8 cellular contexts compared by ENCODE assay signal in genomic region chr13:50635504-50635903, GRCh38.
DNase-seq lines count a peak whose midpoint lies in the region; ATAC-seq and TF ChIP-seq lines count a peak whose summit lies in the region.

No MANE protein-coding gene starts in this region.

- in situ Hi-C loops in gastrocnemius medialis (cut with MboI; ENCODE audit: low sequenced_read_pairs in 4 of 4), result no loop called here
- in situ Hi-C loops in HAP-1 (cut with MboI; ENCODE audit: low sequenced_read_pairs), result no loop called here

- no peaks in the 10 kb centered on the region for H3K27me3 Mint-ChIP-seq in endothelial cell (ENCODE audit: unreplicated experiment)

- no peaks in the 10 kb centered on the region for H3K4me1 Mint-ChIP-seq in endothelial cell (ENCODE audit: unreplicated experiment)

- H3K4me3 ChIP-seq in gastrocnemius medialis (no peak overlapping the region), HAP-1 (no peak overlapping the region)

- H3K27me3 ChIP-seq in gastrocnemius medialis (no peaks in the 10 kb centered on the region), HAP-1 (ENCODE audit: low read depth) (no peaks in the 10 kb centered on the region)

- TF ChIP-seq CTCF in endothelial cell (IDR thresholded peaks at IDR 0.05; ENCODE audit: unreplicated experiment) (no peak), gastrocnemius medialis (IDR thresholded peaks at IDR 0.05 in 4 of 5, conservative IDR thresholded peaks at IDR 0.05 in 1 of 5) (no peak)

- no peak overlapping the region for H3K4me3 Mint-ChIP-seq in endothelial cell (ENCODE audit: unreplicated experiment)

- H3K9me3 ChIP-seq in gastrocnemius medialis (no peaks in the 10 kb centered on the region), HAP-1 (no peaks in the 10 kb centered on the region)

- ATAC-seq in GM19452 (IDR thresholded peaks at IDR 0.05; ENCODE audit: unreplicated experiment), result peak; percentile 37
- peak; percentile 59 for ATAC-seq in HG03378 (IDR thresholded peaks at IDR 0.05; ENCODE audit: unreplicated experiment)
- ATAC-seq in gastrocnemius medialis, result peak; percentile 36 to 52

- no peak for TF ChIP-seq POLR2A in gastrocnemius medialis (IDR thresholded peaks at IDR 0.05)

- DNase-seq in endothelial cell (ENCODE audit: low spot score) (no peak), gastrocnemius medialis (peak; percentile 13 to 29), kidney glomerular epithelial cell (lab: John Stamatoyannopoulos, UW) (no peak), hepatic stellate cell (ENCODE audit: low spot score) (no peak), HAP-1 (ENCODE audit: low spot score in 2 of 2) (no peak)
- no peak for DNase-seq in stimulated activated CD4-positive, alpha-beta T cell treated with anti-CD3 and anti-CD28 coated beads, Interleukin-15, amount 100 ng/mL, for 24 hours

- peak overlapping the region; percentile 14 for H3K27ac Mint-ChIP-seq in endothelial cell (ENCODE audit: unreplicated experiment)

- H3K36me3 Mint-ChIP-seq in endothelial cell (ENCODE audit: low read depth, unreplicated experiment), result no peaks in the 10 kb centered on the region

- peak overlapping the region in 1 of 4 donors; percentile 31 for H3K27ac ChIP-seq in gastrocnemius medialis

- H3K9me3 Mint-ChIP-seq in endothelial cell (ENCODE audit: unreplicated experiment), result no peaks in the 10 kb centered on the region

- H3K36me3 ChIP-seq in gastrocnemius medialis, result no peaks in the 10 kb centered on the region
- H3K36me3 ChIP-seq in HAP-1 (replicated peaks), result no peaks in the 10 kb centered on the region

- H3K4me1 ChIP-seq in gastrocnemius medialis (no peaks in the 10 kb centered on the region), HAP-1 (0 out of 2 replicates have a peak, but pooled peaks cover 2% of the 10 kb centered on the region)

- intact Hi-C loops in gastrocnemius medialis (cut with DNase I; ENCODE audit: low total_unique reads), result no loop called here

Comparison
In these comparisons a context has a peak if more than half of its experiments do, and no peak if none do; other contexts are left out.
1. DNase-seq: peak in gastrocnemius medialis (2 of 2); none in endothelial cell (single experiment), kidney glomerular epithelial cell (single experiment), hepatic stellate cell (single experiment), HAP-1 (0 of 2) and stimulated activated CD4-positive, alpha-beta T cell treated with anti-CD3 and anti-CD28 coated beads, Interleukin-15, amount 100 ng/mL, for 24 hours (single experiment).
2. Peak in every context shown above with its lines, with median percentiles within 50 percentile points of each other: ATAC-seq.